Comparison of ENCODE assay signal across 1 cellular context in the genomic region with DNA sequence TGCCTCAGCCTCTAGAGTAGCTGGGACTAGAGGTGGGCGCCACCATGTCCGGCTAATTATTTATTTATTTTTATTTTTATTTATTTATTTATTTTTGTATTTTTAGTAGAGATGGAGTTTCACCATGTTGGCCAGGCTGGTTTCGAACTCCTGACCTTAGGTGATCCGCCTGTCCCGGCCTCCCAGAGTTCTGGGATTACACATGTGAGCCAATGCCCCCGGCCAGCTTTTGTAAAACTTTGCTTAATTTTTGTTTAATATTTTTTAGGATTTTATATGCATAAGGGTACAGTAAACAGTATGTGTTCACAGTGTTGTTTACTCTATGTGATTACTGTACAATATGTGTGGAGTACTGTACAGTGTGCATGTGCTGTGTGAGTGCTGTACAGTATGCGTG.
TF ChIP-seq lines count a peak whose summit lies in the region.

No MANE protein-coding gene starts in this region.

TF ChIP-seq in HEK293, 187 proteins besides CTCF, POLR2A, EP300 and RAD21 (continued from another document):
- TF ChIP-seq, protein P1, sequence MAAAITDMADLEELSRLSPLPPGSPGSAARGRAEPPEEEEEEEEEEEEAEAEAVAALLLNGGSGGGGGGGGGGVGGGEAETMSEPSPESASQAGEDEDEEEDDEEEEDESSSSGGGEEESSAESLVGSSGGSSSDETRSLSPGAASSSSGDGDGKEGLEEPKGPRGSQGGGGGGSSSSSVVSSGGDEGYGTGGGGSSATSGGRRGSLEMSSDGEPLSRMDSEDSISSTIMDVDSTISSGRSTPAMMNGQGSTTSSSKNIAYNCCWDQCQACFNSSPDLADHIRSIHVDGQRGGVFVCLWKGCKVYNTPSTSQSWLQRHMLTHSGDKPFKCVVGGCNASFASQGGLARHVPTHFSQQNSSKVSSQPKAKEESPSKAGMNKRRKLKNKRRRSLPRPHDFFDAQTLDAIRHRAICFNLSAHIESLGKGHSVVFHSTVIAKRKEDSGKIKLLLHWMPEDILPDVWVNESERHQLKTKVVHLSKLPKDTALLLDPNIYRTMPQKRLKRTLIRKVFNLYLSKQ (tag by site-specific recombination; IDR thresholded peaks at IDR 0.05; ENCODE audit: borderline replicate concordance): no peak
- TF ChIP-seq ZNF549 (tag by site-specific recombination; IDR thresholded peaks at IDR 0.05) (no peak), IKZF3 (tag by site-specific recombination; IDR thresholded peaks at IDR 0.05) (no peak), ZFP3 (tag by site-specific recombination; IDR thresholded peaks at IDR 0.05; ENCODE audit: low read depth) (no peak), ZNF37A (tag by site-specific recombination; IDR thresholded peaks at IDR 0.05) (no peak), ZNF354C (tag by site-specific recombination; IDR thresholded peaks at IDR 0.05; ENCODE audit: borderline replicate concordance, low read depth) (no peak), MYNN (tag by site-specific recombination; IDR thresholded peaks at IDR 0.05; ENCODE audit: borderline replicate concordance) (no peak)
- TF ChIP-seq, protein P2, sequence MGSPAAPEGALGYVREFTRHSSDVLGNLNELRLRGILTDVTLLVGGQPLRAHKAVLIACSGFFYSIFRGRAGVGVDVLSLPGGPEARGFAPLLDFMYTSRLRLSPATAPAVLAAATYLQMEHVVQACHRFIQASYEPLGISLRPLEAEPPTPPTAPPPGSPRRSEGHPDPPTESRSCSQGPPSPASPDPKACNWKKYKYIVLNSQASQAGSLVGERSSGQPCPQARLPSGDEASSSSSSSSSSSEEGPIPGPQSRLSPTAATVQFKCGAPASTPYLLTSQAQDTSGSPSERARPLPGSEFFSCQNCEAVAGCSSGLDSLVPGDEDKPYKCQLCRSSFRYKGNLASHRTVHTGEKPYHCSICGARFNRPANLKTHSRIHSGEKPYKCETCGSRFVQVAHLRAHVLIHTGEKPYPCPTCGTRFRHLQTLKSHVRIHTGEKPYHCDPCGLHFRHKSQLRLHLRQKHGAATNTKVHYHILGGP (tag by site-specific recombination; IDR thresholded peaks at IDR 0.05): no peak
